In the genomic region with DNA sequence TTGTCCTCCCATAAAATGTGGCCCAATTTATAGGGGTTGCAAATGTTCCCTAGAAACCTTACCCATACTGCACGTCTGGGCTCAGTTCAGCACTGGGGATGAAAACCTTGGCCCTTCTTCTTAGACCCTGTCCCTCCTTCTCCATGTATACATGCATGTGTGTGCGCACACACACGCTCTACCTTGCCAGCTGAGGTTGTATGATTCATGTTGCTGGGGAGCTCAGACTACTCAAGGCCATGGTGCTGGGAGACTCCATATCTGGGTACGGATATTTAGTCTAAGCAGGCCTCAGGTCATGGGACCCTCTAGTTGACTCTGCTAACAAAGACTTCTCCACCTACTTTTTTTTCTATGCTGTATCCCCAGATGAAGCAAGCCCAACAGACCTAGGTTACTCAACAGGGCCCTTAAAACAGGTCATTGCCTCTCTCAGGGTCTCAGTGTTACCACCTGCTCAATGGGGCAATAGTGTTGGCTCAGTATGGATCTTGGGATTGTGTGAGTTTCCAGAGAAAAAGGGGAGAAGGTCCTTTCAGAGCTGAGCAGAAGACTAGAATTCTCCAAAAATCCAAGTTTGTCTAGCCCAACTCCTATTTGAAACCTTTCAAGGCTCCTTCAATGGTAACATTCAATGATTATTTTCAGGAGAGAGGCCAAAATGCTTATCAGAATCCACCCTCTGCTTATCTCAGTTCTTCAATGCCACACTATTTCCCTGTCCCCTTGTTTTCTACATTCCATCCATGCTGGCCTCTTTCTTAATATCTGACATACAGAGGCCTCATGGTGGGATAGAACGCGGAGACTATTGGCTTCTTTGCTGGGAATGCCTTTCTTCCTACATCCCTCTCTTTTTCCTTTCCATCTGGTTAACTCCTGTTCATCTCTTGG, we compare ENCODE assay signal across 20 cellular contexts.
DNase-seq lines count a peak whose midpoint lies in the region; ATAC-seq, FAIRE-seq and TF ChIP-seq lines count a peak whose summit lies in the region.
"Had no signal": no experiment of that assay in that cellular context is flagged by ENCODE, and none has a peak within 500 bp of the region (broad histone marks: within the 10 kb centered on the region; RNA-seq: fewer than 3 reads in every experiment).

No MANE protein-coding gene starts in this region.

- no peak for TF ChIP-seq RAD21 in K562 (CRISPR knock-in tag; conservative IDR thresholded peaks at IDR 0.05 in 1 of 2, IDR thresholded peaks at IDR 0.05 in 1 of 2)

- H3K4me3 Mint-ChIP-seq in Caco-2 (ENCODE audit: unreplicated experiment): peak overlapping the region; percentile 30

- intact Hi-C loops in Caco-2 (cut with micrococcal nuclease; ENCODE audit: unreplicated experiment): loop anchor here (2.0 kb wide), 1 partner anchor 29 kb away; no protein-coding TSS in a partner anchor
- intact Hi-C loops in PC-9 (cut with micrococcal nuclease; ENCODE audit: unreplicated experiment): loop anchor here (2.0 kb wide), 1 partner anchor 17 kb away; no protein-coding TSS in a partner anchor
- intact Hi-C loops in K562 (cut with micrococcal nuclease): loop anchor here (2.0 kb wide), 1 partner anchor 23 kb away; no protein-coding TSS in a partner anchor

- H3K4me2 ChIP-seq in PC-9 (peak overlapping the region; percentile 52), K562 (ENCODE audit: insufficient read depth, low read length) (peak overlapping the region; percentile 37; the same call in 1 of the 2 replicates)
- H3K4me2 ChIP-seq: A549 had no signal

- H3K27me3 ChIP-seq in Caco-2 (replicated peaks; ENCODE audit: control insufficient read depth, insufficient read depth, low read length) (no peaks in the 10 kb centered on the region), PC-9 (ENCODE audit: insufficient read depth, low read depth) (no peaks in the 10 kb centered on the region), K562 (ENCODE audit: control insufficient read depth in 2 of 2, insufficient read depth in 2 of 2, low read length in 2 of 2) (no peaks in the 10 kb centered on the region)
- H3K27me3 ChIP-seq: Peyer's patch had no signal

- H3K27ac ChIP-seq in PC-9 (peak overlapping the region; percentile 98), K562 (ENCODE audit: extremely low read depth, low read depth, low read length) (no peak overlapping the region; the same call in 2 of the 3 replicates)
- H3K27ac ChIP-seq: A549, Peyer's patch, SJSA1 had no signal

- H4K20me1 ChIP-seq in PC-9 (ENCODE audit: insufficient read depth): no peaks in the 10 kb centered on the region
- H4K20me1 ChIP-seq in K562 (replicated peaks; ENCODE audit: control insufficient read depth, insufficient read depth, low read length): no peaks in the 10 kb centered on the region

- H3K36me3 ChIP-seq in Caco-2 (ENCODE audit: control insufficient read depth, insufficient read depth, low read length): no peaks in the 10 kb centered on the region
- H3K36me3 ChIP-seq in PC-9 (ENCODE audit: low read depth): no peaks in the 10 kb centered on the region
- H3K36me3 ChIP-seq in K562 (ENCODE audit: control insufficient read depth, insufficient read depth, low read length): no peaks in the 10 kb centered on the region
- H3K36me3 ChIP-seq: BE2C, Peyer's patch, SJSA1 had no signal

- peak overlapping the region in 1 of 2 experiments; percentile 31; a peak in 2 of 4 replicates for H3K9ac ChIP-seq in K562 (ENCODE audit: insufficient read depth in 1 of 2, low read depth in 2 of 2, low read length in 2 of 2)

- H3K4me1 Mint-ChIP-seq in Caco-2 (ENCODE audit: low read depth, unreplicated experiment): peaks cover 50% of the 10 kb centered on the region

- ATAC-seq in K562: no peak
- ATAC-seq in esophagus mucosa: peak; percentile 1
- ATAC-seq: A549, Right ventricle myocardium inferior had no signal

- H3K9me2 ChIP-seq in PC-9 (ENCODE audit: insufficient read depth): no peaks in the 10 kb centered on the region

- BruUV-seq in Caco-2 (replicated peaks; lab: Mats Ljungman, UMichigan) (no TSS peak), PC-9 (replicated peaks; lab: Mats Ljungman, UMichigan) (no TSS peak), K562 (replicated peaks; lab: Mats Ljungman, UMichigan) (no TSS peak)

- H2AFZ ChIP-seq in PC-9 (no peak overlapping the region; the same call in 1 of the 2 replicates), K562 (ENCODE audit: low read depth, low read length) (no peak overlapping the region; the same call in 1 of the 2 replicates)

- CTCF ChIA-PET in Caco-2 (lab: Charles Lee): no interaction called here
- CTCF ChIA-PET in PC-9 (lab: Charles Lee): no interaction called here
- CTCF ChIA-PET in K562 (lab: Yijun Ruan, JAX; ENCODE audit: low intra/inter-chr PET ratio): no interaction called here

- in situ Hi-C loops in K562 (cut with MboI): no loop called here

- H3K4me1 ChIP-seq in Caco-2: peaks cover 50% of the 10 kb centered on the region
- peaks cover 70% of the 10 kb centered on the region for H3K4me1 ChIP-seq in PC-9 (replicated peaks; ENCODE audit: insufficient read depth)
- H3K4me1 ChIP-seq in K562 (replicated peaks in 1 of 2; ENCODE audit: control insufficient read depth in 2 of 2, insufficient read depth in 2 of 2, low read length in 2 of 2): peaks cover 23 to 37% of the 10 kb centered on the region in 2 experiments; a peak in 4 of 5 replicates
- H3K4me1 ChIP-seq: BE2C, Peyer's patch, SJSA1 had no signal

- TF ChIP-seq EP300 in K562 (IDR thresholded peaks at IDR 0.05; ENCODE audit: low read length): peak; percentile 49; the same call in 1 of the 2 replicates

- peak; percentile 76 for FAIRE-seq in K562 (lab: Jason Lieb, UNC)
- FAIRE-seq: A549, GM12892 had no signal

- peaks cover 15% of the 10 kb centered on the region for H3K9me3 Mint-ChIP-seq in Caco-2 (ENCODE audit: unreplicated experiment)

- H3K36me3 Mint-ChIP-seq in Caco-2 (ENCODE audit: insufficient read depth, unreplicated experiment): peaks cover 5% of the 10 kb centered on the region

- H3K4me3 ChIP-seq in Caco-2 (ENCODE audit: low read depth, low read length): no peak overlapping the region
- H3K4me3 ChIP-seq in PC-9: no peak overlapping the region
- H3K4me3 ChIP-seq in K562: no peak overlapping the region
- H3K4me3 ChIP-seq: A549, Peyer's patch, SJSA1 had no signal

- peaks cover 24% of the 10 kb centered on the region for H3K9me3 ChIP-seq in Caco-2
- H3K9me3 ChIP-seq in PC-9 (ENCODE audit: insufficient read depth, low read depth): no peaks in the 10 kb centered on the region
- peaks cover 6% of the 10 kb centered on the region for H3K9me3 ChIP-seq in K562 (replicated peaks; ENCODE audit: control insufficient read depth, insufficient read depth, low read depth, low read length)
- H3K9me3 ChIP-seq: BE2C, SJSA1 had no signal

- 78% methylated on average over 6 of the region's 6 CpGs for WGBS in K562 (ENCODE audit: insufficient coverage, low coverage, missing lambda C conversion rate)

- POLR2A ChIA-PET in Caco-2 (lab: Charles Lee): no interaction called here
- POLR2A ChIA-PET in PC-9 (lab: Charles Lee; ENCODE audit: unreplicated experiment): no interaction called here
- POLR2A ChIA-PET in K562 (lab: Yijun Ruan, JAX): interaction anchor here (0.6 to 3.3 kb wide), 4 partner anchors 10 to 125 kb away, joined by 3 to 18 read pairs (median 4); no protein-coding TSS in a partner anchor

- no peaks in the 10 kb centered on the region for H3K79me2 ChIP-seq in PC-9 (ENCODE audit: low read depth)
- no peaks in the 10 kb centered on the region for H3K79me2 ChIP-seq in K562 (ENCODE audit: control insufficient read depth, insufficient read depth, low read length)

- peak overlapping the region; percentile 84 for H3K27ac Mint-ChIP-seq in Caco-2 (ENCODE audit: unreplicated experiment)

- H3K9me1 ChIP-seq in K562 (ENCODE audit: control insufficient read depth, insufficient read depth, low read length): no peaks in the 10 kb centered on the region

- no peaks in the 10 kb centered on the region for H3K27me3 Mint-ChIP-seq in Caco-2 (ENCODE audit: insufficient read depth, unreplicated experiment)

- DNase-seq in Caco-2 (no peak), PC-9 (no peak), K562 (ENCODE audit: extremely low read depth in 1 of 4, low spot score in 3 of 4) (peak in 2 of 4 experiments; percentile 43 to 51), AG08395 (ENCODE audit: low spot score) (no peak), SKM-1 (lab: John Stamatoyannopoulos, UW; ENCODE audit: unreplicated experiment) (no peak), COLO829 (ENCODE audit: low spot score) (no peak), amygdala (lab: John Stamatoyannopoulos, UW) (no peak)
- DNase-seq: BE2C, COR-L47, DMS 273 treated with DMSO at 0.1 percent for 48 hours, KBM-7, NCI-H1092 treated with DMSO at 0.1 percent for 48 hours, NCI-H1436 treated with DMSO at 0.1 percent for 48 hours, NCI-H1930, Peyer's patch had no signal

- TF ChIP-seq CTCF in Caco-2 (IDR thresholded peaks at IDR 0.05; ENCODE audit: insufficient read depth in 1 of 2, low read depth in 1 of 2, low read length in 1 of 2, severe bottlenecking in 1 of 2, unreplicated experiment in 1 of 2): no peak
- no peak for TF ChIP-seq CTCF in PC-9 (conservative IDR thresholded peaks at IDR 0.05)
- no peak for TF ChIP-seq CTCF in K562 (IDR thresholded peaks at IDR 0.05 in 2 of 3, conservative IDR thresholded peaks at IDR 0.05 in 1 of 3; ENCODE audit: insufficient read depth in 2 of 3, low read depth in 1 of 3, low read length in 3 of 3)

- peaks cover 44% of the 10 kb centered on the region for H3F3A ChIP-seq in PC-9 (ENCODE audit: insufficient read depth, low read depth)

- no peak for TF ChIP-seq POLR2A in K562 (conservative IDR thresholded peaks at IDR 0.05)

TF ChIP-seq in K562, 482 proteins besides CTCF, POLR2A, EP300 and RAD21 (continues in another document):
- peak; percentile 83 for TF ChIP-seq ARID1B (IDR thresholded peaks at IDR 0.05)
- TF ChIP-seq KLF1 (tag; IDR thresholded peaks at IDR 0.05): no peak
- no peak for TF ChIP-seq ZNF239 (CRISPR knock-in tag; IDR thresholded peaks at IDR 0.05)
- TF ChIP-seq ZNF24 (IDR thresholded peaks at IDR 0.05): no peak
- TF ChIP-seq NCOR1 (IDR thresholded peaks at IDR 0.05): peak; percentile 59
- 0 out of 4 replicates have a peak, but pooled peaks of 1 of the 2 experiments have one; percentile 22 for TF ChIP-seq ARNT (IDR thresholded peaks at IDR 0.05)
- peak; percentile 31; the same call in 1 of the 2 replicates for TF ChIP-seq FOXM1 (IDR thresholded peaks at IDR 0.05; ENCODE audit: low read depth)
- no peak for TF ChIP-seq FOXM1 (CRISPR knock-in tag; IDR thresholded peaks at IDR 0.05; ENCODE audit: low read depth)
- TF ChIP-seq HDAC1 (IDR thresholded peaks at IDR 0.05): peak in 1 of 2 experiments; percentile 49; a peak in 1 of 4 replicates
- peak; percentile 45 to 63; a peak in 2 of 4 replicates for TF ChIP-seq TRIM24 (IDR thresholded peaks at IDR 0.05)
- 0 out of 2 replicates have a peak, but pooled peaks have one; percentile 49 for TF ChIP-seq SMARCE1 (IDR thresholded peaks at IDR 0.05)
- TF ChIP-seq PHF20 (IDR thresholded peaks at IDR 0.05; ENCODE audit: partially characterized antibody): peak; percentile 74
- peak; percentile 75; the same call in 1 of the 2 replicates for TF ChIP-seq DPF2 (IDR thresholded peaks at IDR 0.05)
- peak; percentile 64 for TF ChIP-seq SMARCA4 (IDR thresholded peaks at IDR 0.05)
